ENCODE assay signal across 8 cellular contexts in the genomic region with DNA sequence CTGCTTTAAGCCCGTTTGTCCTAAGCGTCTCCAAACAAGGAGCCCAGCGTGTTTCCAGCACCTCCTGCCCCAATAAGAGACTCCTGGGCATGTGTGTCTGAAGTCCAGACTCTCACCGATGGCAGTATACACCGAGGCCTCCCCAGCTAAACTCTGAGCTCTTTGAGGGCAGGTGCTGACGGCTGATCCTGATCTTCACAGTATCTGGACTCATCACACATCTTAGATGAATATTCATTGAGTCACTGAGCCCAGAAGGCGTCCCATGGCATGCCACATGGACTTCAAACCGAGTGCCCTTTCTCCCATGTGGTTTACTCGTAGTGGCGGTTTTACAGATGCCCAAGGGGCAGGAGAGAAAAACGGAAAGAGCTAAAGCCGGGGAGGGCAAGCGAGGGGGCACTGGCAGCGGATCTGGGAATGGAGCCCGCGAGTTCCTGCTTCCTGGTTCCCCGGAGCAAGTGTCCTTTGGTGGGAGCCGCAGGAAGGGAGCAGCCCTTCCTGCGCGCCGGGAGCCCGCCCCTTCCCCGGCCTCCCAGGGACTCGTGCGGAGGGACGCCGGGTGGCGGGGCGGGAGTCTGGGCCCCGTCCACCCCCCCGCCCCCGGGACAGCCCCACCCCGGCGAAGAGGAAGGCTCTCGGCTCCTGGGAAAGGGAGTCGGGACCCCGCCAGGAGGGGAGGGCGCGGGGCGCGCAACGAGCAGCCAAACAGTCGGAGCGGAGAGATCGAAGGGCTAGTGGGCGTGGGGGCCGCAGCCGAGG. TPM values are rescaled to one million over a fixed set of nuclear protein-coding genes. Genes with fewer than 3 reads are reported as not detected.
A peak's percentile ranks its signal among the peaks of the same experiment; 100 is the strongest.
DNase-seq lines count a peak whose midpoint lies in the region; ATAC-seq, FAIRE-seq and TF ChIP-seq lines count a peak whose summit lies in the region.

No MANE protein-coding gene starts in this region.

- no peaks in the 10 kb centered on the region for H3K36me3 Mint-ChIP-seq in central memory CD8-positive, alpha-beta T cell (ENCODE audit: insufficient read depth)

- H3K9ac ChIP-seq in BLaER1 (peak overlapping the region; percentile 81), NT2/D1 (ENCODE audit: insufficient read length, low read depth) (peak overlapping the region; percentile 78), HepG2 (ENCODE audit: insufficient read depth, low read depth, low read length) (peak overlapping the region; percentile 69)

- FAIRE-seq in HepG2 (lab: Jason Lieb, UNC) = peak; percentile 69

- H2AFZ ChIP-seq in HepG2 (ENCODE audit: low read length) = peak overlapping the region; percentile 35

- intact Hi-C loops in HepG2 (cut with micrococcal nuclease; ENCODE audit: unreplicated experiment) = no loop called here

- TF ChIP-seq EP300 in HepG2 (IDR thresholded peaks at IDR 0.05; ENCODE audit: low read depth in 2 of 2, low read length in 2 of 2) = no peak
- no peak for TF ChIP-seq EP300 in HepG2 (CRISPR knock-in tag; IDR thresholded peaks at IDR 0.05; ENCODE audit: borderline replicate concordance)

- H3K4me3 Mint-ChIP-seq in central memory CD8-positive, alpha-beta T cell = peak overlapping the region; percentile 66

- H3K27me3 ChIP-seq in BLaER1 (no peaks in the 10 kb centered on the region), NT2/D1 (ENCODE audit: insufficient read depth, insufficient read length) (no peaks in the 10 kb centered on the region), HepG2 (ENCODE audit: control insufficient read depth in 1 of 2, insufficient read depth in 2 of 2, low read length in 2 of 2) (no peaks in the 10 kb centered on the region), thymus (ENCODE audit: control insufficient read depth, insufficient read depth) (peaks cover 55% of the 10 kb centered on the region)

- no peaks in the 10 kb centered on the region for H3K9me3 Mint-ChIP-seq in central memory CD8-positive, alpha-beta T cell

- H3K36me3 ChIP-seq in BLaER1 (peaks cover 7% of the 10 kb centered on the region), NT2/D1 (ENCODE audit: insufficient read depth, insufficient read length, low read length) (peaks cover 18% of the 10 kb centered on the region), HepG2 (replicated peaks in 1 of 2; ENCODE audit: control insufficient read depth in 1 of 2, insufficient read depth in 2 of 2, low read length in 2 of 2) (no peaks in the 10 kb centered on the region), thymus (ENCODE audit: control insufficient read depth, insufficient read depth) (no peaks in the 10 kb centered on the region)

- H3K27ac Mint-ChIP-seq in central memory CD8-positive, alpha-beta T cell (ENCODE audit: low read depth) = no peak overlapping the region

- peaks cover 25% of the 10 kb centered on the region for H3K79me2 ChIP-seq in HepG2 (ENCODE audit: insufficient read depth, low read length)

- peaks cover 14% of the 10 kb centered on the region for H3K4me1 Mint-ChIP-seq in central memory CD8-positive, alpha-beta T cell

- in situ Hi-C loops in HepG2 (cut with HindIII; ENCODE audit: extremely low pct_ligation_motif_present, low pct_unique_long_range_greater_than_20kb) = loop anchor here (5.0 kb wide), 1 partner anchor 71 kb away; no protein-coding TSS in a partner anchor

- BruUV-seq in HepG2 (replicated peaks; lab: Mats Ljungman, UMichigan) = TSS peak; percentile 78

- H3K4me3 ChIP-seq in BLaER1 (peak overlapping the region; percentile 91), NT2/D1 (ENCODE audit: insufficient read length, low read depth) (peak overlapping the region; percentile 49), HepG2 (replicated peaks in 1 of 3; ENCODE audit: insufficient read depth in 1 of 3, low read depth in 2 of 3, low read length in 3 of 3) (peak overlapping the region; percentile 58 to 79 (median 67)), thymus (ENCODE audit: low read length) (peak overlapping the region; percentile 49)

- 1% methylated on average over 19 of the region's 48 CpGs for WGBS in HepG2 (ENCODE audit: low lambda C conversion rate)
- 3% methylated on average over 48 of the region's 48 CpGs for WGBS in thymus

- peak in 1 of 2 experiments; percentile 54; a peak in 1 of 4 replicates for TF ChIP-seq POLR2A in HepG2 (IDR thresholded peaks at IDR 0.05; ENCODE audit: insufficient read depth in 1 of 2, low read depth in 2 of 2, low read length in 2 of 2)

- peaks cover 37% of the 10 kb centered on the region for H3K4me1 ChIP-seq in BLaER1
- H3K4me1 ChIP-seq in NT2/D1 (ENCODE audit: insufficient read depth, insufficient read length) = peaks cover 17% of the 10 kb centered on the region
- peaks cover 43% of the 10 kb centered on the region for H3K4me1 ChIP-seq in HepG2 (ENCODE audit: insufficient read depth, low read length)
- no peaks in the 10 kb centered on the region for H3K4me1 ChIP-seq in thymus (ENCODE audit: control insufficient read depth, insufficient read depth, low read length)

- peaks cover 29% of the 10 kb centered on the region for H4K20me1 ChIP-seq in BLaER1
- H4K20me1 ChIP-seq in HepG2 (ENCODE audit: insufficient read depth, low read length) = peaks cover 10% of the 10 kb centered on the region; the same call in 1 of the 2 replicates

- H3K27me3 Mint-ChIP-seq in central memory CD8-positive, alpha-beta T cell = peaks cover 63% of the 10 kb centered on the region

- H3K4me2 ChIP-seq in BLaER1 = peak overlapping the region; percentile 85
- peak overlapping the region; percentile 88 for H3K4me2 ChIP-seq in HepG2 (ENCODE audit: low read depth, low read length)

- no peak for TF ChIP-seq CTCF in HepG2 (CRISPR knock-in tag; IDR thresholded peaks at IDR 0.05)

- H3K9me3 ChIP-seq in BLaER1 = no peaks in the 10 kb centered on the region
- no peaks in the 10 kb centered on the region for H3K9me3 ChIP-seq in NT2/D1 (ENCODE audit: insufficient read depth, low read length)
- no peaks in the 10 kb centered on the region for H3K9me3 ChIP-seq in HepG2 (ENCODE audit: low read length)
- H3K9me3 ChIP-seq in thymus (ENCODE audit: control insufficient read depth) = no peaks in the 10 kb centered on the region

- H3K27ac ChIP-seq in BLaER1 (peak overlapping the region; percentile 68), HepG2 (ENCODE audit: extremely low read length, insufficient read depth, low read length) (peak overlapping the region; percentile 91), thymus (ENCODE audit: low read depth) (peak overlapping the region; percentile 60)

- POLR2A ChIA-PET in HepG2 (lab: Yijun Ruan, JAX) = interaction anchor here (0.9 to 1.9 kb wide), 6 partner anchors 9 to 68 kb away, joined by 3 to 14 read pairs (median 4); no protein-coding TSS in a partner anchor

- no peak for TF ChIP-seq RAD21 in HepG2 (CRISPR knock-in tag; IDR thresholded peaks at IDR 0.05)

- CTCF ChIA-PET in HepG2 (lab: Yijun Ruan, JAX; ENCODE audit: low intra/inter-chr PET ratio, low total read pairs) = no interaction called here

- ATAC-seq in central memory CD8-positive, alpha-beta T cell (replicated peaks; ENCODE audit: extremely low read depth, poor library complexity, severe bottlenecking) = no peak
- ATAC-seq in HepG2 = peak; percentile 52
- ATAC-seq in GM21717 (IDR thresholded peaks at IDR 0.05; ENCODE audit: unreplicated experiment) = no peak
- no peak for ATAC-seq in GM21723 (IDR thresholded peaks at IDR 0.05; ENCODE audit: unreplicated experiment)

- DNase-seq in H4 (ENCODE audit: low spot score) = peak; percentile 75
- peak; percentile 61 for DNase-seq in NT2/D1 (ENCODE audit: low read depth, low spot score)
- DNase-seq in central memory CD8-positive, alpha-beta T cell (ENCODE audit: low spot score in 2 of 2) = no peak
- peak; percentile 69 for DNase-seq in HepG2 (ENCODE audit: low spot score)

TF ChIP-seq in HepG2, 621 proteins besides CTCF, POLR2A, EP300 and RAD21 (continues in another document):
- TF ChIP-seq ZNF567 (CRISPR knock-in tag; IDR thresholded peaks at IDR 0.05; ENCODE audit: borderline replicate concordance) = no peak
- TF ChIP-seq, protein P1, sequence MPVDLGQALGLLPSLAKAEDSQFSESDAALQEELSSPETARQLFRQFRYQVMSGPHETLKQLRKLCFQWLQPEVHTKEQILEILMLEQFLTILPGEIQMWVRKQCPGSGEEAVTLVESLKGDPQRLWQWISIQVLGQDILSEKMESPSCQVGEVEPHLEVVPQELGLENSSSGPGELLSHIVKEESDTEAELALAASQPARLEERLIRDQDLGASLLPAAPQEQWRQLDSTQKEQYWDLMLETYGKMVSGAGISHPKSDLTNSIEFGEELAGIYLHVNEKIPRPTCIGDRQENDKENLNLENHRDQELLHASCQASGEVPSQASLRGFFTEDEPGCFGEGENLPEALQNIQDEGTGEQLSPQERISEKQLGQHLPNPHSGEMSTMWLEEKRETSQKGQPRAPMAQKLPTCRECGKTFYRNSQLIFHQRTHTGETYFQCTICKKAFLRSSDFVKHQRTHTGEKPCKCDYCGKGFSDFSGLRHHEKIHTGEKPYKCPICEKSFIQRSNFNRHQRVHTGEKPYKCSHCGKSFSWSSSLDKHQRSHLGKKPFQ (CRISPR knock-in tag; IDR thresholded peaks at IDR 0.05; ENCODE audit: insufficient replicate concordance) = peak; percentile 62

RNA-seq across cellular contexts. Expression of a gene that starts 0.6 kb away (rescaled TPM):
- 12.7 and 23.6 TPM in 2 replicates for total RNA-seq in H4 (2014; rRNA removed; shearing (Covaris generic))
- total RNA-seq in HepG2 (2016; rRNA removed; fragmentation: Illumina TruSeq; extraction: Trizol) = 45.0 and 46.3 TPM in 2 replicates
- 31.3 and 31.6 TPM in 2 replicates for total RNA-seq in HepG2 (2016; cell fraction: cytosol; rRNA removed; fragmentation: Illumina TruSeq; extraction: Trizol; ENCODE audit: low read depth)
- total RNA-seq in HepG2 (2016; cell fraction: insoluble cytoplasmic fraction; rRNA removed; fragmentation: Illumina TruSeq; extraction: Trizol) = 41.0 and 43.4 TPM in 2 replicates
- total RNA-seq in HepG2 (2016; cell fraction: membrane; rRNA removed; fragmentation: Illumina TruSeq; extraction: Trizol) = 47.9 and 52.9 TPM in 2 replicates
- total RNA-seq in HepG2 (2016; cell fraction: nucleus; rRNA removed; fragmentation: Illumina TruSeq; extraction: Trizol) = 26.7 and 27.0 TPM in 2 replicates
- 65.0 and 69.4 TPM in 2 replicates for polyA plus RNA-seq in HepG2 (2011; rRNA removed)
- polyA plus RNA-seq in HepG2 (2011; cell fraction: cytosol; rRNA removed) = 49.1 and 69.9 TPM in 2 replicates
- polyA plus RNA-seq in HepG2 (2011; cell fraction: nucleus; rRNA removed) = 98.9 and 143 TPM in 2 replicates
- 44.1 and 49.0 TPM in 2 replicates for polyA plus RNA-seq in HepG2 (2012)
- 52.8 and 61.8 TPM in 2 replicates for polyA plus RNA-seq in HepG2 (2016; cell fraction: cytosol; fragmentation: Illumina TruSeq; extraction: Trizol; ENCODE audit: low read depth)
- 57.1 and 65.3 TPM in 2 replicates for polyA plus RNA-seq in HepG2 (2016; cell fraction: insoluble cytoplasmic fraction; fragmentation: Illumina TruSeq; extraction: Trizol; ENCODE audit: low read depth)
- 66.9 and 70.7 TPM in 2 replicates for polyA plus RNA-seq in HepG2 (2016; cell fraction: membrane; fragmentation: Illumina TruSeq; extraction: Trizol; ENCODE audit: low read depth)
- 60.4 and 66.8 TPM in 2 replicates for polyA plus RNA-seq in HepG2 (2016; cell fraction: nucleus; fragmentation: Illumina TruSeq; extraction: Trizol; ENCODE audit: insufficient read depth, low read depth)
- polyA minus RNA-seq in HepG2 (2011; rRNA and poly(A)+ RNA removed; ENCODE audit: low replicate concordance) = 40.4 and 71.0 TPM in 2 replicates
- 35.9 and 41.1 TPM in 2 replicates for polyA minus RNA-seq in HepG2 (2011; cell fraction: cytosol; rRNA and poly(A)+ RNA removed)
- 26.0 and 28.0 TPM in 2 replicates for polyA minus RNA-seq in HepG2 (2011; cell fraction: nucleus; rRNA and poly(A)+ RNA removed)
- polyA plus RNA-seq in thymus = 15.1 TPM

Comparison
In these comparisons a context has a peak if more than half of its experiments do, and no peak if none do; other contexts are left out.
1. DNase-seq: peak in H4 (single experiment), NT2/D1 (single experiment) and HepG2 (single experiment); none in central memory CD8-positive, alpha-beta T cell (0 of 2).
2. Peak in every context shown above with its lines, with median percentiles within 50 percentile points of each other: H3K27ac ChIP-seq, H3K4me3 ChIP-seq and H3K9ac ChIP-seq.